8 cellular contexts compared by ENCODE assay signal in the genomic region with DNA sequence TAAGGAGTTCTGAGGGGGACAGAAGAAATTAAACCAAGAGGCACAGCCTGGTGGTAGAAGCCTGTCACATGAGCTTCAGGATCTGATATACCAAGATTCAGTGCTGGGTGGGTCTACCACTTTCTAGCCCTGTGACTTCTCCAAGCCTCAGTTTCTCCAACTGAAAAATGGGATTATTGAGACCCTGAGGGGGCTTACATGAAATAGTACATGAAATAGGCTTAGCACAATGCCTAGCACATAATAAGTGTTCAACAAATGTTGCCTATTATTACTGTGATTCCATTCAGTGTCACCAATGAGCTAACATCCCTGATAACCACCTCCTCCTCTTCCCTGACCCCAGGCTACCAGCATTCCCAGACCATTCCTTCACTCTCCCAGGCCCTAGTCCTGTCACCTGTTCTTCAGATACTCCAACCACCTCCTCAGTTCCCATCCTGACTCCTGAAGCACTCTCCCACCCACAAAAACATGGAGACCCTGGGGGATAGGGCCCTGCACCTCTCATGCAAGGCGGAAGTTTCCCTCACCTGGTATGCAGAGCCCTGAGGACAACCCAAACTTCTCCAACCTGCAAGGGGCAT. TPM values are rescaled to one million over a fixed set of nuclear protein-coding genes. Genes with fewer than 3 reads are reported as not detected.
A peak's percentile ranks its signal among the peaks of the same experiment; 100 is the strongest.
DNase-seq lines count a peak whose midpoint lies in the region; ATAC-seq and TF ChIP-seq lines count a peak whose summit lies in the region.

No MANE protein-coding gene starts in this region.

- H3K4me3 ChIP-seq in suprapubic skin, result peak overlapping the region; percentile 95

- TF ChIP-seq CTCF in suprapubic skin (IDR thresholded peaks at IDR 0.05), result no peak

- peaks cover 34% of the 10 kb centered on the region for H3K36me3 ChIP-seq in suprapubic skin

- no peak for TF ChIP-seq EP300 in suprapubic skin (IDR thresholded peaks at IDR 0.05)

- ATAC-seq in activated CD4-positive, alpha-beta T cell treated with anti-CD3 and anti-CD28 coated beads for 36 hours, result no peak
- ATAC-seq in GM19463 (IDR thresholded peaks at IDR 0.05; ENCODE audit: unreplicated experiment), result no peak

- H3K27ac Mint-ChIP-seq in activated CD4-positive, alpha-beta T cell treated with anti-CD3 and anti-CD28 coated beads for 36 hours, result peak overlapping the region; percentile 29

- no peaks in the 10 kb centered on the region for H3K9me3 ChIP-seq in suprapubic skin

- H3K27me3 ChIP-seq in layer of hippocampus (ENCODE audit: control insufficient read depth, insufficient read depth, low read length) (no peaks in the 10 kb centered on the region), suprapubic skin (no peaks in the 10 kb centered on the region)

- intact Hi-C loops in activated CD4-positive, alpha-beta T cell treated with anti-CD3 and anti-CD28 coated beads for 36 hours (cut with DNase I, micrococcal nuclease), result no loop called here

- H3K27ac ChIP-seq in angular gyrus (ENCODE audit: low read depth, low read length) (peak overlapping the region; percentile 69), layer of hippocampus (ENCODE audit: low read depth, low read length) (peak overlapping the region; percentile 81), suprapubic skin (peak overlapping the region; percentile 100)

- no peak for DNase-seq in activated CD4-positive, alpha-beta T cell treated with anti-CD3 and anti-CD28 coated beads for 36 hours
- DNase-seq in activated CD4-positive, alpha-beta T cell treated with anti-CD3 and anti-CD28 coated beads for 48 hours, result no peak
- DNase-seq in suprapubic skin (ENCODE audit: low spot score in 2 of 2) (no peak), iPS-NIHi11 (ENCODE audit: low spot score) (no peak)
- no peak for DNase-seq in activated CD4-positive, CD25-positive, alpha-beta regulatory T cell (lab: John Stamatoyannopoulos, UW)

- H3K4me1 ChIP-seq in suprapubic skin, result peaks cover 75% of the 10 kb centered on the region

- CTCF ChIA-PET in activated CD4-positive, alpha-beta T cell treated with anti-CD3 and anti-CD28 coated beads for 36 hours (lab: Charles Lee), result interaction anchor here (1.0 to 2.1 kb wide), 4 partner anchors 23 to 169 kb away, joined by 4 to 5 read pairs (median 4); no protein-coding TSS in a partner anchor

- H3K36me3 Mint-ChIP-seq in activated CD4-positive, alpha-beta T cell treated with anti-CD3 and anti-CD28 coated beads for 36 hours (ENCODE audit: low read depth), result peaks cover 35% of the 10 kb centered on the region

- WGBS in suprapubic skin, result 58% methylated on average over 1 of the region's 1 CpG

- H3K9me3 Mint-ChIP-seq in activated CD4-positive, alpha-beta T cell treated with anti-CD3 and anti-CD28 coated beads for 36 hours (ENCODE audit: low read depth), result no peaks in the 10 kb centered on the region

- TF ChIP-seq POLR2A in suprapubic skin (IDR thresholded peaks at IDR 0.05), result no peak

- POLR2A ChIA-PET in activated CD4-positive, alpha-beta T cell treated with anti-CD3 and anti-CD28 coated beads for 36 hours (lab: Charles Lee), result no interaction called here

- peaks cover 49% of the 10 kb centered on the region for H3K4me1 Mint-ChIP-seq in activated CD4-positive, alpha-beta T cell treated with anti-CD3 and anti-CD28 coated beads for 36 hours

- no peaks in the 10 kb centered on the region for H3K27me3 Mint-ChIP-seq in activated CD4-positive, alpha-beta T cell treated with anti-CD3 and anti-CD28 coated beads for 36 hours

- peak overlapping the region; percentile 82 for H3K4me3 Mint-ChIP-seq in activated CD4-positive, alpha-beta T cell treated with anti-CD3 and anti-CD28 coated beads for 36 hours

RNA-seq across cellular contexts. Expression of a gene that starts 1.8 kb away (rescaled TPM):
- total RNA-seq in activated CD4-positive, alpha-beta T cell treated with anti-CD3 and anti-CD28 coated beads for 36 hours, result 10 to 100 TPM; 19.1 to 21.6 TPM
- 100 to 1,000 TPM; 241 to 276 (median 272) TPM for total RNA-seq in suprapubic skin

RNA-seq across cellular contexts. Expression of a gene that starts 12.7 kb away (rescaled TPM):
- total RNA-seq in activated CD4-positive, alpha-beta T cell treated with anti-CD3 and anti-CD28 coated beads for 36 hours, result 100 to 1,000 TPM; 279 to 296 TPM
- 10 to 100 TPM; 59.9 to 96.5 (median 67.9) TPM for total RNA-seq in suprapubic skin

RNA-seq across cellular contexts. Expression of a gene that starts 15.2 kb away (rescaled TPM):
- total RNA-seq in activated CD4-positive, alpha-beta T cell treated with anti-CD3 and anti-CD28 coated beads for 36 hours, result not detected
- not detected for total RNA-seq in suprapubic skin

RNA-seq across cellular contexts. Expression of a gene that starts 58.0 kb away (rescaled TPM):
- total RNA-seq in activated CD4-positive, alpha-beta T cell treated with anti-CD3 and anti-CD28 coated beads for 36 hours, result not detected
- not detected for total RNA-seq in suprapubic skin

Comparison
In these comparisons a context has a peak if more than half of its experiments do, and no peak if none do; other contexts are left out.
1. RNA of a gene that starts 1.8 kb away (total RNA-seq): 241 to 276 TPM in suprapubic skin; 19.1 to 21.6 TPM in activated CD4-positive, alpha-beta T cell treated with anti-CD3 and anti-CD28 coated beads for 36 hours; every median in the first group is over 10 times any median in the second.
2. Peak in every context shown above with its lines, with median percentiles within 50 percentile points of each other: H3K27ac ChIP-seq.